ENCODE assay signal across 9 cellular contexts in the genomic region with DNA sequence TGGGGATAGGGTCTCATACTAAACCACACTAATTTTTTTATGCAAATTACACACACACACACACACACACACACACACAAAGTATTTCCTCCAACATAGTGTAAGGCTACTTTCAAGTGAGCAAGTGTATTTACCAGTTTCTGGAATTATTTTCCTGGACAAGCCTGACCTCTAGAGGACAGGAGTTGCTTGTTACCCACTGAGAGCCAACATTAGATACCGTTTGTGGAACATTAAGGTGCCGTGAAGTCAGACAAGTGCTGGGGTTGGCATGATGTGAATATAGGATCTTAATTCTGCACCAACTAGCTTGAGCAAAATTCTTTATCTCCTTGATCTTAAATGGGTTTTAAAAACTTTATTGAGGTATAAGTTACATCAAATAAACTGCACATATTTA. TPM values are rescaled to one million over a fixed set of nuclear protein-coding genes. Genes with fewer than 3 reads are reported as not detected.
DNase-seq lines count a peak whose midpoint lies in the region; ATAC-seq and TF ChIP-seq lines count a peak whose summit lies in the region.
"Had no signal": no experiment of that assay in that cellular context is flagged by ENCODE, and none has a peak within 500 bp of the region (broad histone marks: within the 10 kb centered on the region; RNA-seq: fewer than 3 reads in every experiment).

No MANE protein-coding gene starts in this region.

- H3K9me3 Mint-ChIP-seq in endodermal cell, result no peaks in the 10 kb centered on the region

- in situ Hi-C loops in ACHN (cut with HindIII; ENCODE audit: low pct_ligation_motif_present, low pct_unique_long_range_greater_than_20kb, low sequenced_read_pairs), result no loop called here

- H3K23ac ChIP-seq in neuronal stem cell (ENCODE audit: low read depth, low read length, poor library complexity), result no peak overlapping the region

- H2BK12ac ChIP-seq in neuronal stem cell (ENCODE audit: low read length), result no peak overlapping the region

- H3K9ac ChIP-seq in NT2/D1 (ENCODE audit: insufficient read length, low read depth) (no peak overlapping the region), endodermal cell (ENCODE audit: extremely low read depth, low read length, poor library complexity, severe bottlenecking) (no peak overlapping the region), neuronal stem cell (ENCODE audit: low read depth, low read length, poor library complexity) (no peak overlapping the region)

- H3K27me3 ChIP-seq in NT2/D1 (ENCODE audit: insufficient read depth, insufficient read length), result no peaks in the 10 kb centered on the region
- H3K27me3 ChIP-seq in endodermal cell (ENCODE audit: control insufficient read depth, insufficient read depth, low read length, poor library complexity, severe bottlenecking), result no peaks in the 10 kb centered on the region
- no peaks in the 10 kb centered on the region for H3K27me3 ChIP-seq in neuronal stem cell (ENCODE audit: control insufficient read depth in 3 of 3, insufficient read depth in 3 of 3, low read depth in 1 of 3, low read length in 3 of 3)

- peaks cover 6% of the 10 kb centered on the region for H3K4me1 Mint-ChIP-seq in endodermal cell

- H3K4me1 ChIP-seq in NT2/D1 (ENCODE audit: insufficient read depth, insufficient read length) (no peaks in the 10 kb centered on the region), endodermal cell (ENCODE audit: control insufficient read depth, insufficient read depth, low read length) (no peaks in the 10 kb centered on the region), neuronal stem cell (ENCODE audit: control insufficient read depth in 2 of 2, insufficient read depth in 1 of 2, low read depth in 1 of 2, low read length in 2 of 2) (no peaks in the 10 kb centered on the region)

- no peak overlapping the region for H2AFZ ChIP-seq in neuronal stem cell (ENCODE audit: low read length)

- DNase-seq in ACHN (peak; percentile 54), NT2/D1 (ENCODE audit: low read depth, low spot score) (peak; percentile 35), endodermal cell (no peak), neuronal stem cell (ENCODE audit: low spot score) (peak; percentile 43), coronary artery (ENCODE audit: low spot score) (no peak)

- no peak overlapping the region for H3K18ac ChIP-seq in neuronal stem cell (ENCODE audit: low read length)

- H3K9me3 ChIP-seq in NT2/D1 (ENCODE audit: insufficient read depth, low read length) (no peaks in the 10 kb centered on the region), endodermal cell (ENCODE audit: control insufficient read depth, low read length) (no peaks in the 10 kb centered on the region), neuronal stem cell (replicated peaks in 1 of 2; ENCODE audit: control insufficient read depth in 2 of 2, insufficient read depth in 1 of 2, low read depth in 1 of 2, low read length in 2 of 2) (no peaks in the 10 kb centered on the region)

- no peak overlapping the region for H3K4me3 ChIP-seq in GM12875 (ENCODE audit: low read depth, low read length)
- no peak overlapping the region for H3K4me3 ChIP-seq in NT2/D1 (ENCODE audit: insufficient read length, low read depth)
- H3K4me3 ChIP-seq in endodermal cell (ENCODE audit: low read length), result no peak overlapping the region
- H3K4me3 ChIP-seq in neuronal stem cell (ENCODE audit: low read length in 2 of 2), result no peak overlapping the region
- H3K4me3 ChIP-seq in coronary artery, result no peak overlapping the region

- H2BK120ac ChIP-seq in neuronal stem cell (ENCODE audit: low read depth, low read length), result no peak overlapping the region

- no peak overlapping the region for H3K4me2 ChIP-seq in neuronal stem cell (ENCODE audit: insufficient read depth, low read length, poor library complexity, severe bottlenecking)

- no peaks in the 10 kb centered on the region for H3K27me3 Mint-ChIP-seq in endodermal cell (ENCODE audit: insufficient read depth)

- H3K36me3 ChIP-seq in NT2/D1 (ENCODE audit: insufficient read depth, insufficient read length, low read length) (no peaks in the 10 kb centered on the region), endodermal cell (ENCODE audit: control insufficient read depth, insufficient read depth, low read length) (no peaks in the 10 kb centered on the region), neuronal stem cell (replicated peaks in 1 of 2; ENCODE audit: control insufficient read depth in 2 of 2, insufficient read depth in 2 of 2, low read length in 2 of 2) (no peaks in the 10 kb centered on the region)

- H3K79me1 ChIP-seq in neuronal stem cell (ENCODE audit: low read depth, low read length), result no peaks in the 10 kb centered on the region

- no peak overlapping the region for H3K14ac ChIP-seq in neuronal stem cell (ENCODE audit: low read length)

- no peaks in the 10 kb centered on the region for H3K36me3 Mint-ChIP-seq in endodermal cell (ENCODE audit: low read depth)

- WGBS in endodermal cell (ENCODE audit: insufficient coverage in 1 of 2, insufficient read length in 1 of 2), 2 experiments, result 30 to 39% methylated on average over 2 of the region's 2 CpGs
- no CpG with 5 or more reads among the region's 2 CpGs for WGBS in neuronal stem cell (ENCODE audit: extremely low coverage in 2 of 2, insufficient read length in 2 of 2, insufficient replicate concordance in 1 of 2), 2 donors

- H4K8ac ChIP-seq in neuronal stem cell (ENCODE audit: low read depth, low read length), result no peak overlapping the region

- H3K27ac ChIP-seq in endodermal cell (ENCODE audit: low read depth, low read length), result no peak overlapping the region
- H3K27ac ChIP-seq in neuronal stem cell (replicated peaks; ENCODE audit: low read length), result no peak overlapping the region
- no peak overlapping the region for H3K27ac ChIP-seq in coronary artery

- H3K27ac Mint-ChIP-seq in endodermal cell, result no peak overlapping the region

- H2AK5ac ChIP-seq in neuronal stem cell (ENCODE audit: low read depth, low read length), result no peak overlapping the region

- peak; percentile 38; the same call in 1 of the 2 replicates for TF ChIP-seq CTCF in GM12875 (IDR thresholded peaks at IDR 0.05; ENCODE audit: borderline replicate concordance, insufficient read depth, low read depth, low read length)
- TF ChIP-seq CTCF in endodermal cell (conservative IDR thresholded peaks at IDR 0.05), result peak; percentile 76
- no peak for TF ChIP-seq CTCF in coronary artery (IDR thresholded peaks at IDR 0.05)

- no peak overlapping the region for H2BK5ac ChIP-seq in neuronal stem cell (ENCODE audit: low read length)

- no peak overlapping the region for H2BK15ac ChIP-seq in neuronal stem cell (ENCODE audit: low read length)

- no peak overlapping the region for H3K4me3 Mint-ChIP-seq in endodermal cell

- no peak overlapping the region for H3K4ac ChIP-seq in neuronal stem cell (ENCODE audit: low read length)

- H4K91ac ChIP-seq in neuronal stem cell (ENCODE audit: low read depth, low read length, poor library complexity), result no peak overlapping the region

- ATAC-seq in HG03378 (IDR thresholded peaks at IDR 0.05; ENCODE audit: unreplicated experiment) (peak; percentile 49), GM18861 (IDR thresholded peaks at IDR 0.05; ENCODE audit: unreplicated experiment) (no peak)

RNA-seq across cellular contexts. Expression of a gene that starts 39.3 kb away (rescaled TPM):
- total RNA-seq in endodermal cell, result not detected
- polyA plus RNA-seq in endodermal cell (2013, experiment 1 of 2), result 0.11 TPM
- polyA plus RNA-seq in endodermal cell (2013, experiment 2 of 2), result not detected
- not detected for polyA plus RNA-seq in neuronal stem cell (2013, experiment 1 of 2)
- polyA plus RNA-seq in neuronal stem cell (2013, experiment 2 of 2), result not detected

RNA-seq across cellular contexts. Expression of a gene that starts 59.6 kb away (rescaled TPM):
- not detected for total RNA-seq in endodermal cell
- polyA plus RNA-seq in endodermal cell (2013, experiment 1 of 2), result not detected
- polyA plus RNA-seq in endodermal cell (2013, experiment 2 of 2), result not detected
- not detected for polyA plus RNA-seq in neuronal stem cell (2013, experiment 1 of 2)
- polyA plus RNA-seq in neuronal stem cell (2013, experiment 2 of 2), result not detected
- total RNA-seq: temporal lobe had no signal

Comparison
In these comparisons a context has a peak if more than half of its experiments do, and no peak if none do; other contexts are left out.
1. DNase-seq: peak in ACHN (single experiment), NT2/D1 (single experiment) and neuronal stem cell (single experiment); none in endodermal cell (single experiment) and coronary artery (single experiment).